14 cellular contexts compared by ENCODE assay signal in the genomic region with DNA sequence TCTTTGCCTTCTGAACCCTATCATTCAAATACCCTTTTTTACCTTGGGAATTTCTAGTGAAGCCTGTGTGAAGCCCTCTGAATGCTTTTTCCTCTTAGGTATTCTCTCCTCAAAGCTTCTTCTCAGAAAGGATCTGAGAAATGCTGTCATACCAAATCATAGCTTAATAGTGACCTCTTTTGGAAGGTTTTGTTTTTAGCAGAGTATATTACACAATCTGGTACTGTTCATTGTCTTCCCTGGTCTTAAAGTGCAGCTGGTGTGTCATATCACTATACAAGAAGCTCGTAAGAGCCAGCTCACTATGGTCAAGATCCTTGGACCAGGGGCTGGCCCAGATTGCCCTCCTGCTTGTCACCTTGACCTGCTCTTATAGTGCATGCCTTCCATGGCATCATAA.
DNase-seq lines count a peak whose midpoint lies in the region; ATAC-seq, FAIRE-seq and TF ChIP-seq lines count a peak whose summit lies in the region.
"Had no signal": no experiment of that assay in that cellular context is flagged by ENCODE, and none has a peak within 500 bp of the region (broad histone marks: within the 10 kb centered on the region; RNA-seq: fewer than 3 reads in every experiment).

No MANE protein-coding gene starts in this region.

- POLR2A ChIA-PET in HepG2 (lab: Yijun Ruan, JAX), result no interaction called here

- no peaks in the 10 kb centered on the region for H3K36me3 ChIP-seq in SJCRH30
- no peaks in the 10 kb centered on the region for H3K36me3 ChIP-seq in HepG2 (replicated peaks in 1 of 2; ENCODE audit: control insufficient read depth in 1 of 2, insufficient read depth in 2 of 2, low read length in 2 of 2)
- no peaks in the 10 kb centered on the region for H3K36me3 ChIP-seq in stomach

- FAIRE-seq in D721Med (lab: Jason Lieb, UNC), result no peak
- no peak for FAIRE-seq in HepG2 (lab: Jason Lieb, UNC)

- no peaks in the 10 kb centered on the region for H3K79me2 ChIP-seq in HepG2 (ENCODE audit: insufficient read depth, low read length)

- in situ Hi-C loops in HepG2 (cut with HindIII; ENCODE audit: extremely low pct_ligation_motif_present, low pct_unique_long_range_greater_than_20kb), result no loop called here

- H3K4me3 ChIP-seq in SJCRH30 (no peak overlapping the region), HepG2 (replicated peaks in 1 of 3; ENCODE audit: insufficient read depth in 1 of 3, low read depth in 2 of 3, low read length in 3 of 3) (no peak overlapping the region), stomach (no peak overlapping the region)

- H3K9ac ChIP-seq in HepG2 (ENCODE audit: insufficient read depth, low read depth, low read length), result no peak overlapping the region

- CTCF ChIA-PET in HepG2 (lab: Yijun Ruan, JAX; ENCODE audit: low intra/inter-chr PET ratio, low total read pairs), result no interaction called here

- WGBS in HepG2 (ENCODE audit: low lambda C conversion rate), result 8% methylated on average over 1 of the region's 1 CpG
- WGBS in stomach, 5 donors, result 26 to 54% (median 29%) methylated on average over 1 of the region's 1 CpG

- H3K4me2 ChIP-seq in HepG2 (ENCODE audit: low read depth, low read length), result no peak overlapping the region

- intact Hi-C loops in HepG2 (cut with micrococcal nuclease; ENCODE audit: unreplicated experiment) (no loop called here), stomach (cut with DNase I; ENCODE audit: low total_unique reads) (no loop called here)

- no peak for TF ChIP-seq RAD21 in HepG2 (CRISPR knock-in tag; IDR thresholded peaks at IDR 0.05)

- H3K4me1 ChIP-seq in SJCRH30, result peaks cover 4% of the 10 kb centered on the region; the same call in 1 of the 2 replicates
- H3K4me1 ChIP-seq in HepG2 (ENCODE audit: insufficient read depth, low read length), result no peaks in the 10 kb centered on the region
- no peaks in the 10 kb centered on the region for H3K4me1 ChIP-seq in stomach
- H3K4me1 ChIP-seq: Caco-2 had no signal

- TF ChIP-seq CTCF in D721Med (IDR thresholded peaks at IDR 0.05; ENCODE audit: insufficient read depth, missing control alignments), result peak; percentile 48
- no peak for TF ChIP-seq CTCF in HepG2 (CRISPR knock-in tag; IDR thresholded peaks at IDR 0.05)
- TF ChIP-seq CTCF in stomach (IDR thresholded peaks at IDR 0.05), result no peak

- no peak for TF ChIP-seq EP300 in HepG2 (IDR thresholded peaks at IDR 0.05; ENCODE audit: low read depth in 2 of 2, low read length in 2 of 2)
- TF ChIP-seq EP300 in HepG2 (CRISPR knock-in tag; IDR thresholded peaks at IDR 0.05; ENCODE audit: borderline replicate concordance), result no peak
- TF ChIP-seq EP300 in stomach (IDR thresholded peaks at IDR 0.05), result no peak

- ATAC-seq in HG03565 (IDR thresholded peaks at IDR 0.05; ENCODE audit: unreplicated experiment) (peak; percentile 48), HepG2 (no peak), GM21825 (IDR thresholded peaks at IDR 0.05; ENCODE audit: unreplicated experiment) (no peak)
- ATAC-seq: activated CD8-positive, alpha-beta T cell treated with anti-CD3 and anti-CD28 coated beads, Interleukin-2, amount 10 ng/mL, durations not matched to agents 7 days and 5 days had no signal

- no peaks in the 10 kb centered on the region; the same call in 1 of the 2 replicates for H3K9me3 ChIP-seq in SJCRH30 (replicated peaks)
- no peaks in the 10 kb centered on the region for H3K9me3 ChIP-seq in HepG2 (ENCODE audit: low read length)
- H3K9me3 ChIP-seq in stomach, result no peaks in the 10 kb centered on the region
- H3K9me3 ChIP-seq: Caco-2 had no signal

- BruUV-seq in HepG2 (replicated peaks; lab: Mats Ljungman, UMichigan), result no TSS peak

- no peak overlapping the region for H2AFZ ChIP-seq in HepG2 (ENCODE audit: low read length)

- DNase-seq in D721Med (ENCODE audit: insufficient read length, low spot score) (no peak), SJCRH30 (peak; percentile 50 to 90), HepG2 (ENCODE audit: low spot score) (peak; percentile 1), stomach (no peak), GM19240 (ENCODE audit: insufficient read length, low spot score) (no peak)
- DNase-seq: activated CD8-positive, alpha-beta T cell treated with anti-CD3 and anti-CD28 coated beads, Interleukin-2, amount 10 ng/mL, durations not matched to agents 7 days and 5 days; activated naive CD4-positive, alpha-beta T cell treated with anti-CD3 and anti-CD28 coated beads for 36 hours; Caco-2; cerebellar nuclear complex; NCI-H1048; right cardiac atrium; substantia nigra had no signal

- H4K20me1 ChIP-seq in HepG2 (ENCODE audit: insufficient read depth, low read length), result no peaks in the 10 kb centered on the region

- H3K27ac ChIP-seq in SJCRH30 (peak overlapping the region; percentile 2; the same call in 1 of the 2 replicates), HepG2 (ENCODE audit: extremely low read length, insufficient read depth, low read length) (no peak overlapping the region), stomach (no peak overlapping the region)

- H3K27me3 ChIP-seq in SJCRH30 (no peaks in the 10 kb centered on the region), HepG2 (ENCODE audit: control insufficient read depth in 1 of 2, insufficient read depth in 2 of 2, low read length in 2 of 2) (no peaks in the 10 kb centered on the region), stomach (no peaks in the 10 kb centered on the region)

- TF ChIP-seq POLR2A in HepG2 (IDR thresholded peaks at IDR 0.05; ENCODE audit: insufficient read depth in 1 of 2, low read depth in 2 of 2, low read length in 2 of 2) (no peak), stomach (IDR thresholded peaks at IDR 0.05) (no peak)

TF ChIP-seq in HepG2, 621 proteins besides CTCF, POLR2A, EP300 and RAD21:
- TF ChIP-seq ZNF383 (CRISPR knock-in tag; IDR thresholded peaks at IDR 0.05; ENCODE audit: borderline replicate concordance), result no peak
- TF ChIP-seq, protein P1, sequence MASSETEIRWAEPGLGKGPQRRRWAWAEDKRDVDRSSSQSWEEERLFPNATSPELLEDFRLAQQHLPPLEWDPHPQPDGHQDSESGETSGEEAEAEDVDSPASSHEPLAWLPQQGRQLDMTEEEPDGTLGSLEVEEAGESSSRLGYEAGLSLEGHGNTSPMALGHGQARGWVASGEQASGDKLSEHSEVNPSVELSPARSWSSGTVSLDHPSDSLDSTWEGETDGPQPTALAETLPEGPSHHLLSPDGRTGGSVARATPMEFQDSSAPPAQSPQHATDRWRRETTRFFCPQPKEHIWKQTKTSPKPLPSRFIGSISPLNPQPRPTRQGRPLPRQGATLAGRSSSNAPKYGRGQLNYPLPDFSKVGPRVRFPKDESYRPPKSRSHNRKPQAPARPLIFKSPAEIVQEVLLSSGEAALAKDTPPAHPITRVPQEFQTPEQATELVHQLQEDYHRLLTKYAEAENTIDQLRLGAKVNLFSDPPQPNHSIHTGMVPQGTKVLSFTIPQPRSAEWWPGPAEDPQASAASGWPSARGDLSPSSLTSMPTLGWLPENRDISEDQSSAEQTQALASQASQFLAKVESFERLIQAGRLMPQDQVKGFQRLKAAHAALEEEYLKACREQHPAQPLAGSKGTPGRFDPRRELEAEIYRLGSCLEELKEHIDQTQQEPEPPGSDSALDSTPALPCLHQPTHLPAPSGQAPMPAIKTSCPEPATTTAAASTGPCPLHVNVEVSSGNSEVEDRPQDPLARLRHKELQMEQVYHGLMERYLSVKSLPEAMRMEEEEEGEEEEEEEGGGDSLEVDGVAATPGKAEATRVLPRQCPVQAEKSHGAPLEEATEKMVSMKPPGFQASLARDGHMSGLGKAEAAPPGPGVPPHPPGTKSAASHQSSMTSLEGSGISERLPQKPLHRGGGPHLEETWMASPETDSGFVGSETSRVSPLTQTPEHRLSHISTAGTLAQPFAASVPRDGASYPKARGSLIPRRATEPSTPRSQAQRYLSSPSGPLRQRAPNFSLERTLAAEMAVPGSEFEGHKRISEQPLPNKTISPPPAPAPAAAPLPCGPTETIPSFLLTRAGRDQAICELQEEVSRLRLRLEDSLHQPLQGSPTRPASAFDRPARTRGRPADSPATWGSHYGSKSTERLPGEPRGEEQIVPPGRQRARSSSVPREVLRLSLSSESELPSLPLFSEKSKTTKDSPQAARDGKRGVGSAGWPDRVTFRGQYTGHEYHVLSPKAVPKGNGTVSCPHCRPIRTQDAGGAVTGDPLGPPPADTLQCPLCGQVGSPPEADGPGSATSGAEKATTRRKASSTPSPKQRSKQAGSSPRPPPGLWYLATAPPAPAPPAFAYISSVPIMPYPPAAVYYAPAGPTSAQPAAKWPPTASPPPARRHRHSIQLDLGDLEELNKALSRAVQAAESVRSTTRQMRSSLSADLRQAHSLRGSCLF (CRISPR knock-in tag; IDR thresholded peaks at IDR 0.05; ENCODE audit: borderline replicate concordance), result no peak
- no peak for TF ChIP-seq MTA3 (CRISPR knock-in tag; IDR thresholded peaks at IDR 0.05)

Comparison
In these comparisons a context has a peak if more than half of its experiments do, and no peak if none do; other contexts are left out.
1. DNase-seq: peak in SJCRH30 (2 of 2) and HepG2 (single experiment); none in D721Med (single experiment), stomach (single experiment) and GM19240 (single experiment).